ENCODE assay signal across 3 cellular contexts in genomic region chr5:87254035-87254434, GRCh38.
TF ChIP-seq lines count a peak whose summit lies in the region.

No MANE protein-coding gene starts in this region.

TF ChIP-seq in SK-N-SH, 30 proteins besides CTCF, POLR2A, EP300 and RAD21:
- TF ChIP-seq USF2 (IDR thresholded peaks at IDR 0.05; ENCODE audit: borderline replicate concordance, low read depth, low read length) (no peak), TEAD4 (IDR thresholded peaks at IDR 0.05; ENCODE audit: borderline replicate concordance, insufficient read depth) (no peak), YY1 (IDR thresholded peaks at IDR 0.05; ENCODE audit: low read depth) (no peak), RXRA (IDR thresholded peaks at IDR 0.05; ENCODE audit: borderline replicate concordance, low read depth) (no peak), TAF1 (IDR thresholded peaks at IDR 0.05; ENCODE audit: borderline replicate concordance, low read depth, low read length) (no peak), ZBTB33 (IDR thresholded peaks at IDR 0.05; ENCODE audit: borderline replicate concordance, low read depth) (no peak), IRF3 (IDR thresholded peaks at IDR 0.05; ENCODE audit: low read depth, low read length) (no peak), PBX3 (IDR thresholded peaks at IDR 0.05) (no peak), CHD2 (IDR thresholded peaks at IDR 0.05; ENCODE audit: low read length, partially characterized antibody) (no peak), POLR2AphosphoS5 (IDR thresholded peaks at IDR 0.05; ENCODE audit: low read depth, low read length) (no peak), MAX (IDR thresholded peaks at IDR 0.05; ENCODE audit: low read depth) (no peak), FOXJ3 (CRISPR knock-in tag; IDR thresholded peaks at IDR 0.05) (no peak), RCOR1 (IDR thresholded peaks at IDR 0.05; ENCODE audit: low read length) (no peak), EZH2phosphoT487 (IDR thresholded peaks at IDR 0.05; ENCODE audit: borderline replicate concordance, low read depth) (no peak), MEF2A (IDR thresholded peaks at IDR 0.05; ENCODE audit: borderline replicate concordance, low read depth) (no peak)

TF ChIP-seq in SK-N-SH treated with all-trans-retinoic acid at 6 μM for 48 hours, 23 proteins besides CTCF, POLR2A, EP300 and RAD21:
- TF ChIP-seq TSHZ2 (CRISPR knock-in tag; IDR thresholded peaks at IDR 0.05), result no peak
- TF ChIP-seq ESRRG (CRISPR knock-in tag; IDR thresholded peaks at IDR 0.05), result no peak
- no peak for TF ChIP-seq OSR1 (CRISPR knock-in tag; IDR thresholded peaks at IDR 0.05)
- no peak for TF ChIP-seq ARNTL (CRISPR knock-in tag; IDR thresholded peaks at IDR 0.05; ENCODE audit: borderline replicate concordance, low read depth)
- TF ChIP-seq ZNF70 (CRISPR knock-in tag; IDR thresholded peaks at IDR 0.05), result no peak
- TF ChIP-seq ZNF8 (CRISPR knock-in tag; IDR thresholded peaks at IDR 0.05), result no peak
- no peak for TF ChIP-seq SNAI2 (CRISPR knock-in tag; IDR thresholded peaks at IDR 0.05)
- no peak for TF ChIP-seq CSDC2 (CRISPR knock-in tag; IDR thresholded peaks at IDR 0.05)
- no peak for TF ChIP-seq GLIS3 (CRISPR knock-in tag; IDR thresholded peaks at IDR 0.05)
- TF ChIP-seq ZFP30 (CRISPR knock-in tag; IDR thresholded peaks at IDR 0.05), result no peak
- TF ChIP-seq ZNF565 (CRISPR knock-in tag; conservative IDR thresholded peaks at IDR 0.05; ENCODE audit: low read depth), result no peak
- no peak for TF ChIP-seq CREB5 (CRISPR knock-in tag; IDR thresholded peaks at IDR 0.05; ENCODE audit: low read depth)
- TF ChIP-seq PPARA (CRISPR knock-in tag; IDR thresholded peaks at IDR 0.05; ENCODE audit: borderline replicate concordance), result no peak
- no peak for TF ChIP-seq ZC3H10 (CRISPR knock-in tag; IDR thresholded peaks at IDR 0.05)

TF ChIP-seq in K562, 482 proteins besides CTCF, POLR2A, EP300 and RAD21:
- TF ChIP-seq NFE2L1 (tag; IDR thresholded peaks at IDR 0.05; ENCODE audit: borderline replicate concordance, low read depth) (no peak), ZNF639 (CRISPR knock-in tag; conservative IDR thresholded peaks at IDR 0.05 in 1 of 2, IDR thresholded peaks at IDR 0.05 in 1 of 2) (no peak), CHD2 (IDR thresholded peaks at IDR 0.05; ENCODE audit: low read depth, low read length) (no peak), LARP7 (IDR thresholded peaks at IDR 0.05) (no peak), STAT6 (CRISPR knock-in tag; IDR thresholded peaks at IDR 0.05) (no peak), HSF4 (CRISPR knock-in tag; IDR thresholded peaks at IDR 0.05; ENCODE audit: borderline replicate concordance) (no peak), CXXC5 (CRISPR knock-in tag; IDR thresholded peaks at IDR 0.05) (no peak), ELF4 (CRISPR knock-in tag; IDR thresholded peaks at IDR 0.05) (no peak), TGIF2 (CRISPR knock-in tag; IDR thresholded peaks at IDR 0.05) (no peak), TAF9B (IDR thresholded peaks at IDR 0.05; ENCODE audit: partially characterized antibody) (no peak), FOXK2 (conservative IDR thresholded peaks at IDR 0.05 in 1 of 2, IDR thresholded peaks at IDR 0.05 in 1 of 2; ENCODE audit: low read depth in 2 of 2) (no peak), THRA (IDR thresholded peaks at IDR 0.05) (no peak), MAX (CRISPR knock-in tag; IDR thresholded peaks at IDR 0.05) (no peak), MLLT1 (IDR thresholded peaks at IDR 0.05) (no peak), TCF7L2 (IDR thresholded peaks at IDR 0.05; ENCODE audit: low read depth, low read length) (no peak)
TF ChIP-seq in K562: peak in this region for 0.
